ENCODE assay signal across 25 cellular contexts in genomic region chr13:35791191-35791902, GRCh38.
A peak's percentile ranks its signal among the peaks of the same experiment; 100 is the strongest.
DNase-seq lines count a peak whose midpoint lies in the region; ATAC-seq, FAIRE-seq and TF ChIP-seq lines count a peak whose summit lies in the region.
"Had no signal": no experiment of that assay in that cellular context is flagged by ENCODE, and none has a peak within 500 bp of the region (broad histone marks: within the 10 kb centered on the region; RNA-seq: fewer than 3 reads in every experiment).

No MANE protein-coding gene starts in this region.

- H3K27me3 ChIP-seq in body of pancreas (no peaks in the 10 kb centered on the region), gastroesophageal sphincter (no peaks in the 10 kb centered on the region)
- H3K27me3 ChIP-seq: cardiac muscle cell, suprapubic skin had no signal

- intact Hi-C loops in body of pancreas (cut with DNase I), result no loop called here

- no peak for TF ChIP-seq EP300 in A549 (IDR thresholded peaks at IDR 0.05)
- no peak for TF ChIP-seq EP300 in gastroesophageal sphincter (IDR thresholded peaks at IDR 0.05)

- H3K4me2 ChIP-seq in A549, result peak overlapping the region; percentile 42
- H3K4me2 ChIP-seq: smooth muscle cell had no signal

- no peaks in the 10 kb centered on the region for H3K9me3 ChIP-seq in A549
- no peaks in the 10 kb centered on the region for H3K9me3 ChIP-seq in body of pancreas
- H3K9me3 ChIP-seq in gastroesophageal sphincter, result no peaks in the 10 kb centered on the region
- H3K9me3 ChIP-seq: Caco-2, suprapubic skin had no signal

- no peak for TF ChIP-seq RAD21 in A549 (conservative IDR thresholded peaks at IDR 0.05 in 1 of 2, IDR thresholded peaks at IDR 0.05 in 1 of 2)

- H3K27ac ChIP-seq in A549, result no peak overlapping the region
- H3K27ac ChIP-seq in body of pancreas, result no peak overlapping the region
- peak overlapping the region in 3 of 4 donors; percentile 18 to 70 (median 62) for H3K27ac ChIP-seq in gastroesophageal sphincter
- H3K27ac ChIP-seq: cardiac muscle cell, SK-N-MC, suprapubic skin had no signal

- TF ChIP-seq CTCF in A549 (IDR thresholded peaks at IDR 0.05) (no peak), body of pancreas (IDR thresholded peaks at IDR 0.05) (no peak), gastroesophageal sphincter (IDR thresholded peaks at IDR 0.05) (no peak)

- POLR2A ChIA-PET in A549 (lab: Yijun Ruan, JAX), result interaction anchor here (0.6 kb wide), 1 partner anchor 1632 kb away, joined by 3 read pairs; no protein-coding TSS in a partner anchor

- ATAC-seq in A549 (peak; percentile 48 to 56; a peak in 3 of 6 replicates), body of pancreas (peak; percentile 18), gastroesophageal sphincter (peak; percentile 59), HG03097 (IDR thresholded peaks at IDR 0.05; ENCODE audit: low FRiP score, unreplicated experiment) (no peak)
- ATAC-seq: GM12878, HepG2, left colon had no signal

- no peak overlapping the region for H3K4me3 ChIP-seq in A549
- H3K4me3 ChIP-seq in body of pancreas, result no peak overlapping the region
- no peak overlapping the region for H3K4me3 ChIP-seq in gastroesophageal sphincter
- H3K4me3 ChIP-seq: cardiac muscle cell, GM12878, SK-N-MC, smooth muscle cell, suprapubic skin had no signal

- H3K36me3 ChIP-seq in body of pancreas (replicated peaks in 1 of 2; ENCODE audit: insufficient read depth in 1 of 2, low read depth in 2 of 2), result no peaks in the 10 kb centered on the region
- no peaks in the 10 kb centered on the region for H3K36me3 ChIP-seq in gastroesophageal sphincter
- H3K36me3 ChIP-seq: cardiac muscle cell, suprapubic skin had no signal

- DNase-seq in A549 (ENCODE audit: low read depth in 1 of 2, low spot score in 1 of 2) (peak; percentile 4 to 35), GM04503 (ENCODE audit: low read depth) (peak; percentile 82), body of pancreas (no peak), NCI-H187 (lab: John Stamatoyannopoulos, UW) (no peak), COR-L47 (lab: John Stamatoyannopoulos, UW) (no peak)
- DNase-seq in activated T-cell treated with anti-CD3 and anti-CD28 coated beads, Interleukin-2, amount 50 U/mL, for 1 hour, result no peak
- DNase-seq: activated CD4-positive, alpha-beta T cell treated with anti-CD3 and anti-CD28 coated beads for 4 hours; activated CD8-positive, alpha-beta memory T cell treated with anti-CD3 and anti-CD28 coated beads, Interleukin-2, amount 50 U/mL, for 4 hours; activated naive CD4-positive, alpha-beta T cell; Caco-2; left colon; NCI-H526 treated with DMSO at 0.1 percent for 48 hours; OCI-M1; posterior cingulate gyrus; stimulated activated CD4-positive, alpha-beta T cell treated with anti-CD3 and anti-CD28 coated beads, Interleukin-4, amount 100 ng/mL, for 4 hours; stimulated activated CD8-positive, alpha-beta memory T cell treated with anti-CD3 and anti-CD28 coated beads, Interleukin-4, amount 100 ng/mL, for 48 hours; T-helper 9 cell had no signal

- H3K4me1 ChIP-seq in A549, result peaks cover 14% of the 10 kb centered on the region; the same call in 2 of the 3 replicates
- peaks cover 5% of the 10 kb centered on the region for H3K4me1 ChIP-seq in body of pancreas
- H3K4me1 ChIP-seq in gastroesophageal sphincter, result peaks cover 17 to 67% (median 26%) of the 10 kb centered on the region in 3 donors
- H3K4me1 ChIP-seq: Caco-2 had no signal

- CTCF ChIA-PET in A549 (lab: Yijun Ruan, JAX), result interaction anchor here (0.6 kb wide), 1 partner anchor 507 kb away, joined by 3 read pairs; no protein-coding TSS in a partner anchor

- WGBS in A549 (ENCODE audit: missing lambda C conversion rate), result 0% methylated on average over 3 of the region's 3 CpGs
- 28 to 35% methylated on average over 3 of the region's 3 CpGs for WGBS in body of pancreas, 2 donors
- 45% methylated on average over 3 of the region's 3 CpGs for WGBS in gastroesophageal sphincter (ENCODE audit: low coverage in 1 of 2), 2 donors

- no peak for FAIRE-seq in A549 (lab: Jason Lieb, UNC)
- FAIRE-seq: GM12878, HepG2 had no signal

- TF ChIP-seq POLR2A in A549 (IDR thresholded peaks at IDR 0.05; ENCODE audit: low read length) (no peak), body of pancreas (IDR thresholded peaks at IDR 0.05) (no peak), gastroesophageal sphincter (IDR thresholded peaks at IDR 0.05) (no peak)

TF ChIP-seq in A549, 52 proteins besides CTCF, POLR2A, EP300 and RAD21:
- TF ChIP-seq GATA3 (IDR thresholded peaks at IDR 0.05; ENCODE audit: borderline replicate concordance), result no peak
- peak; percentile 61 to 68; a peak in 3 of 4 replicates for TF ChIP-seq CEBPB (IDR thresholded peaks at IDR 0.05)

Comparison
In these comparisons a context has a peak if more than half of its experiments do, and no peak if none do; other contexts are left out.
1. DNase-seq: peak in A549 (2 of 2) and GM04503 (single experiment); none in body of pancreas (0 of 4), NCI-H187 (0 of 2), COR-L47 (single experiment) and activated T-cell treated with anti-CD3 and anti-CD28 coated beads, Interleukin-2, amount 50 U/mL, for 1 hour (single experiment).
2. H3K27ac ChIP-seq: peak in gastroesophageal sphincter (3 of 4); none in A549 (0 of 2) and body of pancreas (0 of 4).